ENCODE assay signal across 8 cellular contexts in genomic region chr5:134523543-134524136, GRCh38. TPM values are rescaled to one million over a fixed set of nuclear protein-coding genes. Genes with fewer than 3 reads are reported as not detected.
A peak's percentile ranks its signal among the peaks of the same experiment; 100 is the strongest.
DNase-seq lines count a peak whose midpoint lies in the region; ATAC-seq, FAIRE-seq and TF ChIP-seq lines count a peak whose summit lies in the region.

No MANE protein-coding gene starts in this region.

- H3K14ac ChIP-seq in H1 (ENCODE audit: insufficient read length) (no peak overlapping the region), neuronal stem cell (ENCODE audit: low read length) (no peak overlapping the region)

- H2BK20ac ChIP-seq in H1 (ENCODE audit: low read length) = no peak overlapping the region

- H4K20me1 ChIP-seq in OCI-LY1 (ENCODE audit: insufficient read depth, low read length) (no peaks in the 10 kb centered on the region), H1 (replicated peaks in 1 of 2; ENCODE audit: control insufficient read depth in 1 of 2, insufficient read depth in 2 of 2, low read length in 2 of 2) (no peaks in the 10 kb centered on the region)

- H3K27ac ChIP-seq in CD4-positive, alpha-beta memory T cell (ENCODE audit: low read depth, low read length) = peak overlapping the region; percentile 96
- H3K27ac ChIP-seq in OCI-LY1 (ENCODE audit: low read depth, low read length, poor library complexity, severe bottlenecking) = no peak overlapping the region
- peak overlapping the region; percentile 55; the same call in 1 of the 2 replicates for H3K27ac ChIP-seq in H1 (ENCODE audit: low read depth, low read length)
- no peak overlapping the region for H3K27ac ChIP-seq in neuronal stem cell (replicated peaks; ENCODE audit: low read length)

- H3K36me3 Mint-ChIP-seq in CD4-positive, alpha-beta memory T cell = peaks cover 0 to 28% of the 10 kb centered on the region in 2 donors

- TF ChIP-seq EP300 in H1 (IDR thresholded peaks at IDR 0.05; ENCODE audit: borderline replicate concordance in 1 of 2, low read depth in 2 of 2, low read length in 2 of 2) = no peak

- peaks cover 3% of the 10 kb centered on the region; the same call in 1 of the 2 replicates for H3K79me1 ChIP-seq in H1 (ENCODE audit: low read depth, low read length)
- no peaks in the 10 kb centered on the region for H3K79me1 ChIP-seq in neuronal stem cell (ENCODE audit: low read depth, low read length)

- H3K4me3 Mint-ChIP-seq in CD4-positive, alpha-beta memory T cell = peak overlapping the region; percentile 94 to 99 (median 96)

- peaks cover 0 to 2% of the 10 kb centered on the region in 2 donors for H3K27me3 Mint-ChIP-seq in CD4-positive, alpha-beta memory T cell

- H3K4me3 ChIP-seq in CD4-positive, alpha-beta memory T cell (ENCODE audit: low read length in 2 of 2) = peak overlapping the region; percentile 77 to 96
- H3K4me3 ChIP-seq in OCI-LY1 (ENCODE audit: low read depth, low read length, poor library complexity, severe bottlenecking) (peak overlapping the region; percentile 95), H1 (ENCODE audit: extremely low read depth in 1 of 4, insufficient read depth in 2 of 4, low read depth in 3 of 4, low read length in 4 of 4) (peak overlapping the region; percentile 66 to 86 (median 82); a peak in 7 of 8 replicates), neuronal stem cell (ENCODE audit: low read length in 2 of 2) (peak overlapping the region in 1 of 2 donors; percentile 79)

- H3K23ac ChIP-seq in H1 (ENCODE audit: insufficient read length) (no peak overlapping the region), neuronal stem cell (ENCODE audit: low read depth, low read length, poor library complexity) (no peak overlapping the region)

- TF ChIP-seq CTCF in OCI-LY1 (IDR thresholded peaks at IDR 0.05; ENCODE audit: low read length) (no peak), H1 (IDR thresholded peaks at IDR 0.05; ENCODE audit: control extremely low read depth in 1 of 3, insufficient read depth in 1 of 3, low read depth in 1 of 3, low read length in 3 of 3) (no peak)

- H3K36me3 ChIP-seq in CD4-positive, alpha-beta memory T cell (ENCODE audit: insufficient read depth, low read length) = no peaks in the 10 kb centered on the region
- H3K36me3 ChIP-seq in OCI-LY1 (ENCODE audit: insufficient read depth, low read length) (no peaks in the 10 kb centered on the region), H1 (ENCODE audit: control insufficient read depth in 2 of 4, insufficient read depth in 4 of 4, low read length in 3 of 4) (no peaks in the 10 kb centered on the region), neuronal stem cell (replicated peaks in 1 of 2; ENCODE audit: control insufficient read depth in 2 of 2, insufficient read depth in 2 of 2, low read length in 2 of 2) (no peaks in the 10 kb centered on the region)

- H3K4me1 ChIP-seq in CD4-positive, alpha-beta memory T cell (ENCODE audit: insufficient read depth, low read length) = peaks cover 23% of the 10 kb centered on the region
- peaks cover 13% of the 10 kb centered on the region for H3K4me1 ChIP-seq in OCI-LY1 (ENCODE audit: insufficient read depth, low read length, severe bottlenecking)
- H3K4me1 ChIP-seq in H1 (replicated peaks in 1 of 4; ENCODE audit: control insufficient read depth in 3 of 4, insufficient read depth in 4 of 4, low read length in 3 of 4) = peaks cover 7 to 12% (median 10%) of the 10 kb centered on the region in 4 experiments; a peak in 6 of 7 replicates
- H3K4me1 ChIP-seq in neuronal stem cell (ENCODE audit: control insufficient read depth in 2 of 2, insufficient read depth in 1 of 2, low read depth in 1 of 2, low read length in 2 of 2) = peaks cover 4 to 10% of the 10 kb centered on the region in 2 donors

- H3K27ac Mint-ChIP-seq in CD4-positive, alpha-beta memory T cell = peak overlapping the region; percentile 97 to 100 (median 99)

- H3K4me1 Mint-ChIP-seq in CD4-positive, alpha-beta memory T cell = peaks cover 13 to 43% (median 19%) of the 10 kb centered on the region in 4 donors

- intact Hi-C loops in CD4-positive, alpha-beta memory T cell (cut with micrococcal nuclease) = loop anchor here (1.0 to 10.0 kb wide), 3 partner anchors 20 to 349 kb away; partner anchors contain the start of genes CAMLG and SKP1

- H3K4me2 ChIP-seq in OCI-LY1 (ENCODE audit: low read length) (peak overlapping the region; percentile 100), H1 (ENCODE audit: insufficient read depth in 1 of 2, low read depth in 2 of 2, low read length in 2 of 2) (peak overlapping the region; percentile 70 to 74), neuronal stem cell (ENCODE audit: insufficient read depth, low read length, poor library complexity, severe bottlenecking) (no peak overlapping the region)

- H3K27me3 ChIP-seq in CD4-positive, alpha-beta memory T cell (ENCODE audit: insufficient read depth, low read length) = no peaks in the 10 kb centered on the region
- H3K27me3 ChIP-seq in OCI-LY1 (ENCODE audit: insufficient read depth, low read length) (no peaks in the 10 kb centered on the region), H1 (replicated peaks in 1 of 4; ENCODE audit: control insufficient read depth in 3 of 4, extremely low read depth in 1 of 4, insufficient read depth in 3 of 4, low read length in 3 of 4) (no peaks in the 10 kb centered on the region), neuronal stem cell (ENCODE audit: control insufficient read depth in 3 of 3, insufficient read depth in 3 of 3, low read depth in 1 of 3, low read length in 3 of 3) (peaks cover 11 to 51% (median 34%) of the 10 kb centered on the region in 3 experiments)

- peak overlapping the region; percentile 85; the same call in 1 of the 2 replicates for H3K18ac ChIP-seq in H1 (ENCODE audit: extremely low read depth, low read length)
- no peak overlapping the region for H3K18ac ChIP-seq in neuronal stem cell (ENCODE audit: low read length)

- no peaks in the 10 kb centered on the region for H3K9me2 ChIP-seq in OCI-LY1 (ENCODE audit: low read depth, low read length)

- DNase-seq in CD4-positive, alpha-beta memory T cell = no peak
- no peak for DNase-seq in H1 (ENCODE audit: low read depth in 1 of 2, low spot score in 2 of 2)
- DNase-seq in neuronal stem cell (ENCODE audit: low spot score) = no peak
- no peak for DNase-seq in NCI-H128 (lab: John Stamatoyannopoulos, UW; ENCODE audit: unreplicated experiment)
- no peak for DNase-seq in DMS153 (lab: John Stamatoyannopoulos, UW)

- H4K8ac ChIP-seq in H1 (ENCODE audit: extremely low read depth, insufficient read depth, low read length) = peak overlapping the region; percentile 51; the same call in 1 of the 2 replicates
- H4K8ac ChIP-seq in neuronal stem cell (ENCODE audit: low read depth, low read length) = no peak overlapping the region

- H3K9ac ChIP-seq in OCI-LY1 (ENCODE audit: low read length) (peak overlapping the region; percentile 96; the same call in 1 of the 2 replicates), H1 (replicated peaks in 1 of 4; ENCODE audit: extremely low read depth in 1 of 4, low read depth in 3 of 4, low read length in 3 of 4) (peak overlapping the region in 3 of 4 experiments; percentile 32 to 64 (median 38); a peak in 5 of 7 replicates), neuronal stem cell (ENCODE audit: low read depth, low read length, poor library complexity) (peak overlapping the region; percentile 30)

- H4K91ac ChIP-seq in H1 (replicated peaks; ENCODE audit: insufficient read length, low read length) = peak overlapping the region; percentile 95
- no peak overlapping the region for H4K91ac ChIP-seq in neuronal stem cell (ENCODE audit: low read depth, low read length, poor library complexity)

- H3K56ac ChIP-seq in H1 (replicated peaks; ENCODE audit: insufficient read length, low read depth, low read length) = peak overlapping the region; percentile 73

- CTCF ChIA-PET in CD4-positive, alpha-beta memory T cell (lab: Charles Lee; ENCODE audit: partially characterized antibody) = interaction anchor here (1.0 to 7.2 kb wide), 7 partner anchors 13 to 340 kb away, joined by 3 to 82 read pairs (median 5); partner anchors contain the start of genes CDKN2AIPNL and UBE2B
- CTCF ChIA-PET in H1 (lab: Charles Lee; ENCODE audit: partially characterized antibody) = interaction anchor here (0.7 to 2.9 kb wide), 17 partner anchors 10 to 220 kb away, joined by 3 to 23 read pairs (median 4); partner anchors contain the start of gene CDKN2AIPNL

- FAIRE-seq in H1 (lab: Jason Lieb, UNC) = no peak

- no peak for TF ChIP-seq POLR2A in H1 (IDR thresholded peaks at IDR 0.05; ENCODE audit: control extremely low read depth in 1 of 2, low read depth in 2 of 2, low read length in 2 of 2)

- H4K5ac ChIP-seq in H1 (ENCODE audit: insufficient read length, low read depth, low read length) = peak overlapping the region; percentile 41

- H2BK120ac ChIP-seq in H1 (replicated peaks; ENCODE audit: low read depth, low read length) = peak overlapping the region; percentile 57
- H2BK120ac ChIP-seq in neuronal stem cell (ENCODE audit: low read depth, low read length) = no peak overlapping the region

- H2AK5ac ChIP-seq in H1 (ENCODE audit: low read depth, low read length) (no peak overlapping the region), neuronal stem cell (ENCODE audit: low read depth, low read length) (no peak overlapping the region)

- H3K79me2 ChIP-seq in OCI-LY1 (ENCODE audit: insufficient read depth, low read length) (peaks cover 7% of the 10 kb centered on the region), H1 (ENCODE audit: control insufficient read depth in 1 of 2, insufficient read depth in 2 of 2, low read length in 2 of 2) (peaks cover under 1 to 11% of the 10 kb centered on the region in 2 experiments)

- H3K4ac ChIP-seq in H1 (replicated peaks; ENCODE audit: insufficient read length, low read depth, low read length) = peak overlapping the region; percentile 41
- no peak overlapping the region for H3K4ac ChIP-seq in neuronal stem cell (ENCODE audit: low read length)

- H2AFZ ChIP-seq in OCI-LY1 (ENCODE audit: low read length) (no peak overlapping the region), H1 (ENCODE audit: low read length) (no peak overlapping the region), neuronal stem cell (ENCODE audit: low read length) (peak overlapping the region; percentile 98)

- H2BK12ac ChIP-seq in H1 (ENCODE audit: low read depth, low read length) (peak overlapping the region; percentile 75), neuronal stem cell (ENCODE audit: low read length) (no peak overlapping the region)

- no peak for TF ChIP-seq RAD21 in H1 (IDR thresholded peaks at IDR 0.05 in 1 of 2, conservative IDR thresholded peaks at IDR 0.05 in 1 of 2; ENCODE audit: low read depth in 2 of 2, low read length in 2 of 2)

- POLR2A ChIA-PET in CD4-positive, alpha-beta memory T cell (lab: Charles Lee; ENCODE audit: partially characterized antibody) = interaction anchor here (0.7 to 8.2 kb wide), 19 partner anchors 10 to 518 kb away, joined by 3 to 159 read pairs (median 22); partner anchors contain the start of genes CAMLG, CDKL3, CDKN2AIPNL and PPP2CA
- POLR2A ChIA-PET in H1 (lab: Charles Lee; ENCODE audit: partially characterized antibody) = interaction anchor here (0.7 to 7.7 kb wide), 17 partner anchors 9 to 346 kb away, joined by 3 to 131 read pairs (median 4); partner anchors contain the start of gene CDKN2AIPNL

- 0 out of 2 replicates have a peak, but pooled peaks cover 4% of the 10 kb centered on the region for H3F3A ChIP-seq in OCI-LY1 (ENCODE audit: insufficient read depth, low read length)

- H2BK5ac ChIP-seq in H1 (ENCODE audit: low read depth, low read length) (peak overlapping the region; percentile 96; the same call in 1 of the 2 replicates), neuronal stem cell (ENCODE audit: low read length) (no peak overlapping the region)

- ATAC-seq in GM21723 (IDR thresholded peaks at IDR 0.05; ENCODE audit: unreplicated experiment) (no peak), HG03175 (IDR thresholded peaks at IDR 0.05; ENCODE audit: unreplicated experiment) (no peak)

- H3K23me2 ChIP-seq in H1 (ENCODE audit: low read depth, low read length) = peaks cover 11% of the 10 kb centered on the region; the same call in 1 of the 2 replicates

- WGBS in H1 (ENCODE audit: extremely low coverage in 1 of 2, insufficient coverage in 1 of 2, insufficient read length in 1 of 2, insufficient replicate concordance in 2 of 2, low coverage in 1 of 2, low lambda C conversion rate in 2 of 2, missing lambda C conversion rate in 1 of 2), 2 experiments = 39% methylated on average over 8 of the region's 8 CpGs; no CpG with 5 or more reads in 1 of the 2 experiments
- no CpG with 5 or more reads among the region's 8 CpGs for WGBS in neuronal stem cell (ENCODE audit: extremely low coverage in 2 of 2, insufficient read length in 2 of 2, insufficient replicate concordance in 1 of 2), 2 donors

- H3K9me3 Mint-ChIP-seq in CD4-positive, alpha-beta memory T cell = no peaks in the 10 kb centered on the region

- no peaks in the 10 kb centered on the region for H3K9me3 ChIP-seq in CD4-positive, alpha-beta memory T cell (ENCODE audit: control insufficient read depth in 1 of 2, low read length in 2 of 2)
- H3K9me3 ChIP-seq in OCI-LY1 (ENCODE audit: low read length) (no peaks in the 10 kb centered on the region), H1 (ENCODE audit: insufficient read depth in 2 of 2, low read depth in 1 of 2, low read length in 1 of 2) (no peaks in the 10 kb centered on the region), neuronal stem cell (replicated peaks in 1 of 2; ENCODE audit: control insufficient read depth in 2 of 2, insufficient read depth in 1 of 2, low read depth in 1 of 2, low read length in 2 of 2) (no peaks in the 10 kb centered on the region)

- no peak overlapping the region for H2BK15ac ChIP-seq in H1 (ENCODE audit: low read length)
- H2BK15ac ChIP-seq in neuronal stem cell (ENCODE audit: low read length) = no peak overlapping the region

RNA-seq across cellular contexts. Expression of gene JADE2, which starts 1.8 kb away (rescaled TPM):
- 100 to 1,000 TPM; 265 to 276 TPM for total RNA-seq in CD4-positive, alpha-beta memory T cell
- 10 to 100 TPM in 1 of 2 donors, 1 to 10 TPM in 1; 9.1 to 42.6 TPM for polyA plus RNA-seq in CD4-positive, alpha-beta memory T cell
- 55.8 and 59.4 TPM in 2 replicates for total RNA-seq in H1 (2021; fragmentation: NEBNext Ultra II Directional; extraction: Animal tissue kit (Norgen Biotek cat#: 25700))
- 19.2 and 21.9 TPM in 2 replicates for polyA plus RNA-seq in H1 (2011; rRNA removed)
- polyA plus RNA-seq in H1 (2011; cell fraction: cytosol; rRNA removed) = 19.5 TPM
- 28.6 TPM for polyA plus RNA-seq in H1 (2011; cell fraction: nucleus; rRNA removed)
- 15.9 to 23.0 TPM (median 22.1 TPM) in 4 replicates for polyA plus RNA-seq in H1 (2012, experiment 1 of 2)
- polyA plus RNA-seq in H1 (2012, experiment 2 of 2) = 19.7 TPM
- polyA plus RNA-seq in H1 (2013, experiment 1 of 2) = 14.6 TPM
- 14.5 TPM for polyA plus RNA-seq in H1 (2013, experiment 2 of 2)
- 42.6 and 49.2 TPM in 2 replicates for polyA minus RNA-seq in H1 (2011; rRNA and poly(A)+ RNA removed)
- polyA minus RNA-seq in H1 (2011; cell fraction: cytosol; rRNA and poly(A)+ RNA removed) = 24.7 TPM
- 26.6 TPM for polyA minus RNA-seq in H1 (2011; cell fraction: nucleus; rRNA and poly(A)+ RNA removed)
- 1.5 TPM for polyA plus RNA-seq in neuronal stem cell (2013, experiment 1 of 2)
- polyA plus RNA-seq in neuronal stem cell (2013, experiment 2 of 2) = 1.3 TPM

Comparison
In these comparisons a context has a peak if more than half of its experiments do, and no peak if none do; other contexts are left out.
1. H3K27ac ChIP-seq: peak in CD4-positive, alpha-beta memory T cell (single experiment) and H1 (single experiment); none in OCI-LY1 (single experiment) and neuronal stem cell (single experiment).
2. H3K9ac ChIP-seq: peak in every context shown above with its lines; median percentile 96 in OCI-LY1; 38 in H1; 30 in neuronal stem cell.